ENCODE assay signal across 18 cellular contexts in the genomic region with DNA sequence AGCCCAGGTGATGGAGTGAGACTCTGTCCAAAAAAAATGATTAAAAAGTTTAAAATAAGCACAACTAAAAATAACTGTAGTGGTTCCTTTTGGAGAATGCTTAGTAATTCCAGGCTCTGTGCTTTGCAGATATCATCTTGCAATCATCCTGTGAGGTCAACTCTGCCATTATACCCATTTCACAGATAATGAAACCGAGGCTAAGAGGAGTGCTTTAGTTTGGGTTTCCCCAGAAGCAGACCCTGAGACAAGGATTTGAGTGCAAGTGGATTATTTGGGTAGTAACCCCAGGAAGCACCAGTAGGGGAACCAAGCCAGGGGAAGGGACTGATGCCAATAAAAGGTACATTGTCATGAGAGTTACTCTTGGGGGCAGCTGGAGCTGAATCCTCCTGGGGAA.
"Had no signal": no experiment of that assay in that cellular context is flagged by ENCODE, and none has a peak within 500 bp of the region (broad histone marks: within the 10 kb centered on the region; RNA-seq: fewer than 3 reads in every experiment).

No MANE protein-coding gene starts in this region.

- H3K4me3 Mint-ChIP-seq: activated B cell treated with CpG ODN at 0.5 μM for 24 hours; activated CD4-positive, alpha-beta T cell treated with anti-CD3 and anti-CD28 coated beads, Interleukin-2, amount 10 ng/mL, durations not matched to agents 7 days and 5 days; activated naive CD8-positive, alpha-beta T cell treated with anti-CD3 and anti-CD28 coated beads, Interleukin-2, amount 10 ng/mL, durations not matched to agents 7 days and 5 days; stimulated activated naive B cell treated with anti-CD40 and anti-IgM and Interleukin-4, amounts not matched to agents 10 μg/mL and 1 μg/mL and 100 μg/mL, for 72 hours had no signal

- H3K27me3 Mint-ChIP-seq: activated B cell treated with CpG ODN at 0.5 μM for 24 hours; activated CD4-positive, alpha-beta T cell treated with anti-CD3 and anti-CD28 coated beads, Interleukin-2, amount 10 ng/mL, durations not matched to agents 7 days and 5 days; activated naive CD8-positive, alpha-beta T cell treated with anti-CD3 and anti-CD28 coated beads, Interleukin-2, amount 10 ng/mL, durations not matched to agents 7 days and 5 days had no signal

- H3K27ac Mint-ChIP-seq: activated B cell treated with CpG ODN at 0.5 μM for 24 hours; activated naive CD8-positive, alpha-beta T cell treated with anti-CD3 and anti-CD28 coated beads, Interleukin-2, amount 10 ng/mL, durations not matched to agents 7 days and 5 days; stimulated activated naive B cell treated with anti-CD40 and anti-IgM and Interleukin-4, amounts not matched to agents 10 μg/mL and 1 μg/mL and 100 μg/mL, for 72 hours had no signal

- DNase-seq: activated B cell treated with CpG ODN at 0.5 μM for 24 hours; activated CD4-positive, alpha-beta T cell treated with anti-CD3 and anti-CD28 coated beads, Interleukin-2, amount 10 ng/mL, durations not matched to agents 7 days and 5 days; activated gamma-delta T cell treated with Interleukin-2 at 50 U/mL for 16 hours; activated naive CD8-positive, alpha-beta T cell treated with anti-CD3 and anti-CD28 coated beads, Interleukin-2, amount 10 ng/mL, durations not matched to agents 7 days and 5 days; anterior cingulate cortex; cortex of kidney; effector CD8-positive, alpha-beta T cell; foreskin keratinocyte; glutamatergic neuron; hypothalamus; left ventricle myocardium inferior; mucosa of descending colon; naive thymus-derived CD4-positive, alpha-beta T cell; stimulated activated CD4-positive, alpha-beta T cell treated with anti-CD3 and anti-CD28 coated beads, Interleukin-2, amount 100 ng/mL, for 48 hours; stimulated activated naive B cell treated with anti-CD40 and anti-IgM and Interleukin-4, amounts not matched to agents 10 μg/mL and 1 μg/mL and 100 μg/mL, for 72 hours; substantia nigra; transverse colon had no signal

- FAIRE-seq: TTC549 had no signal

- H3K9me3 Mint-ChIP-seq: activated B cell treated with CpG ODN at 0.5 μM for 24 hours; activated CD4-positive, alpha-beta T cell treated with anti-CD3 and anti-CD28 coated beads, Interleukin-2, amount 10 ng/mL, durations not matched to agents 7 days and 5 days; activated naive CD8-positive, alpha-beta T cell treated with anti-CD3 and anti-CD28 coated beads, Interleukin-2, amount 10 ng/mL, durations not matched to agents 7 days and 5 days; naive thymus-derived CD4-positive, alpha-beta T cell; stimulated activated naive B cell treated with anti-CD40 and anti-IgM and Interleukin-4, amounts not matched to agents 10 μg/mL and 1 μg/mL and 100 μg/mL, for 72 hours had no signal

- ATAC-seq: foreskin keratinocyte; mucosa of descending colon; naive thymus-derived CD4-positive, alpha-beta T cell; stimulated activated naive B cell treated with anti-CD40 and anti-IgM and Interleukin-4, amounts not matched to agents 10 μg/mL and 1 μg/mL and 100 μg/mL, for 72 hours had no signal
